Comparison of ENCODE assay signal across 18 cellular contexts in genomic region chr3:20194793-20195460, GRCh38. TPM values are rescaled to one million over a fixed set of nuclear protein-coding genes. Genes with fewer than 3 reads are reported as not detected.
DNase-seq lines count a peak whose midpoint lies in the region; ATAC-seq, FAIRE-seq and TF ChIP-seq lines count a peak whose summit lies in the region.
"Had no signal": no experiment of that assay in that cellular context is flagged by ENCODE, and none has a peak within 500 bp of the region (broad histone marks: within the 10 kb centered on the region; RNA-seq: fewer than 3 reads in every experiment).

No MANE protein-coding gene starts in this region.

- BruUV-seq in GM12878 (replicated peaks; lab: Mats Ljungman, UMichigan), result no TSS peak

- no peak overlapping the region for H3K27ac ChIP-seq in GM12878 (ENCODE audit: control insufficient read depth, insufficient read depth)
- H3K27ac ChIP-seq: Peyer's patch had no signal

- CTCF ChIA-PET in GM12878 (lab: Yijun Ruan, JAX), result no interaction called here

- H4K20me1 ChIP-seq in GM12878 (ENCODE audit: control insufficient read depth, insufficient read depth), result no peaks in the 10 kb centered on the region

- SMC1A ChIA-PET in GM12878 (lab: Charles Lee; ENCODE audit: uncharacterized antibody, unreplicated experiment), result no interaction called here

- RAD21 ChIA-PET in GM12878 (lab: Charles Lee; ENCODE audit: unreplicated experiment), result no interaction called here

- no peak overlapping the region for H3K4me3 ChIP-seq in GM12878
- H3K4me3 ChIP-seq: Peyer's patch had no signal

- H3K4me1 ChIP-seq in GM12878 (ENCODE audit: control insufficient read depth, insufficient read depth, low read length), result no peaks in the 10 kb centered on the region
- H3K4me1 ChIP-seq: Peyer's patch had no signal

- FAIRE-seq in GM12878 (lab: Jason Lieb, UNC), result peak; percentile 31

- in situ Hi-C loops in GM12878 (cut with MboI), result no loop called here

- no peak for TF ChIP-seq CTCF in GM12878 (IDR thresholded peaks at IDR 0.05 in 2 of 3, conservative IDR thresholded peaks at IDR 0.05 in 1 of 3; ENCODE audit: control insufficient read depth in 2 of 3, extremely low read depth in 1 of 3, insufficient read depth in 1 of 3, low read depth in 3 of 3, low read length in 3 of 3)

- no peak overlapping the region for H3K4me2 ChIP-seq in GM12878 (ENCODE audit: control insufficient read depth, insufficient read depth)

- DNase-seq in EH (ENCODE audit: low read depth) (peak; percentile 6), GM12878 (ENCODE audit: low read depth, low spot score) (no peak), NCI-H1694 treated with DMSO at 0.1 percent for 48 hours (lab: John Stamatoyannopoulos, UW) (no peak), HK-2 (ENCODE audit: unreplicated experiment) (no peak), Right ventricle myocardium inferior (ENCODE audit: missing footprints) (no peak)
- DNase-seq: DMS 273 treated with DMSO at 0.1 percent for 48 hours, H9, Kasumi-1, NCI-H1417 treated with DMSO at 0.1 percent for 48 hours, NCI-H2029, NCI-H524 treated with DMSO at 0.1 percent for 48 hours, Peyer's patch, SHP77, T-helper 1 cell had no signal

- H3K36me3 ChIP-seq in GM12878 (ENCODE audit: control insufficient read depth in 2 of 2, insufficient read depth in 2 of 2, low read length in 1 of 2), result no peaks in the 10 kb centered on the region
- H3K36me3 ChIP-seq: Peyer's patch had no signal

- intact Hi-C loops in GM12878 (cut with micrococcal nuclease; ENCODE audit: unreplicated experiment) (no loop called here), Right ventricle myocardium inferior (cut with DNase I) (no loop called here)

- H3K27me3 ChIP-seq in GM12878 (replicated peaks in 1 of 2; ENCODE audit: control insufficient read depth in 2 of 2, insufficient read depth in 2 of 2, low read length in 1 of 2), result no peaks in the 10 kb centered on the region
- H3K27me3 ChIP-seq: Peyer's patch had no signal

- POLR2A ChIA-PET in GM12878 (lab: Charles Lee), result no interaction called here

- TF ChIP-seq EP300 in GM12878 (IDR thresholded peaks at IDR 0.05; ENCODE audit: borderline replicate concordance in 1 of 2, control insufficient read depth in 1 of 2, low read depth in 2 of 2, low read length in 2 of 2), result no peak

- no peaks in the 10 kb centered on the region for H3K9me3 ChIP-seq in GM12878 (replicated peaks; ENCODE audit: control insufficient read depth, insufficient read depth, low read length)
- H3K9me3 ChIP-seq: Peyer's patch had no signal

- no peaks in the 10 kb centered on the region for H3K79me2 ChIP-seq in GM12878 (ENCODE audit: control insufficient read depth, insufficient read depth, low read length)

- 95% methylated on average over 6 of the region's 7 CpGs for WGBS in GM12878 (ENCODE audit: insufficient coverage, insufficient replicate concordance, low lambda C conversion rate, missing lambda C conversion rate)

- H3K9ac ChIP-seq in GM12878 (ENCODE audit: control insufficient read depth, insufficient read depth, low read length), result no peak overlapping the region

- ATAC-seq in GM18870 (IDR thresholded peaks at IDR 0.05; ENCODE audit: unreplicated experiment) (peak; percentile 60), HG03378 (IDR thresholded peaks at IDR 0.05; ENCODE audit: unreplicated experiment) (peak; percentile 50), GM12878 (peak; percentile 61), GM19397 (IDR thresholded peaks at IDR 0.05; ENCODE audit: unreplicated experiment) (no peak), Right ventricle myocardium inferior (no peak)
- ATAC-seq: SK-N-SH treated with all-trans-retinoic acid at 6 μM for 48 hours had no signal

- no peak overlapping the region for H2AFZ ChIP-seq in GM12878 (ENCODE audit: control insufficient read depth, low read depth, low read length)

- TF ChIP-seq RAD21 in GM12878 (IDR thresholded peaks at IDR 0.05; ENCODE audit: insufficient read depth, low read depth, low read length), result no peak

- no peak for TF ChIP-seq POLR2A in GM12878 (IDR thresholded peaks at IDR 0.05; ENCODE audit: low read depth, low read length)

TF ChIP-seq in GM12878, 131 proteins besides CTCF, POLR2A, EP300 and RAD21:
- no peak for TF ChIP-seq ZNF217 (IDR thresholded peaks at IDR 0.05)
- TF ChIP-seq STAT1 (conservative IDR thresholded peaks at IDR 0.05), result no peak
- no peak for TF ChIP-seq MLLT1 (IDR thresholded peaks at IDR 0.05)
- TF ChIP-seq FOXM1 (IDR thresholded peaks at IDR 0.05; ENCODE audit: low read depth, low read length), result no peak
- no peak for TF ChIP-seq POLR2AphosphoS5 (IDR thresholded peaks at IDR 0.05; ENCODE audit: low read length)
- TF ChIP-seq EZH2 (IDR thresholded peaks at IDR 0.05; ENCODE audit: borderline replicate concordance, control insufficient read depth, low read depth, low read length), result no peak
- no peak for TF ChIP-seq MTA3 (IDR thresholded peaks at IDR 0.05; ENCODE audit: borderline replicate concordance, low read length)
- TF ChIP-seq BCLAF1 (IDR thresholded peaks at IDR 0.05), result no peak
- no peak for TF ChIP-seq ZZZ3 (IDR thresholded peaks at IDR 0.05; ENCODE audit: control insufficient read depth, insufficient read length, low read depth)
- no peak for TF ChIP-seq RCOR1 (conservative IDR thresholded peaks at IDR 0.05; ENCODE audit: low read depth, low read length)
- no peak for TF ChIP-seq TCF3 (IDR thresholded peaks at IDR 0.05; ENCODE audit: borderline replicate concordance, insufficient read depth, low read depth, low read length)
- TF ChIP-seq GABPA (IDR thresholded peaks at IDR 0.05; ENCODE audit: low read depth), result no peak
- no peak for TF ChIP-seq BACH1 (IDR thresholded peaks at IDR 0.05; ENCODE audit: borderline replicate concordance)
- TF ChIP-seq E2F4 (IDR thresholded peaks at IDR 0.05; ENCODE audit: low read depth, low read length), result no peak
TF ChIP-seq in GM12878: peak in this region for 0.

RNA-seq across cellular contexts. Expression of gene SGO1, which starts 8.9 kb away (rescaled TPM):
- 14.5 and 15.6 TPM in 2 replicates for total RNA-seq in GM12878 (2013; cell fraction: nucleolus; rRNA removed)
- total RNA-seq in GM12878 (2014; rRNA removed) (13.4 and 16.3 TPM in 2 replicates), GM12878 (2014; rRNA removed; fragmentation: Illumina TruSeq; extraction: Trizol) (22.9 and 24.1 TPM in 2 replicates), GM12878 (2021) (16.5 and 21.2 TPM in 2 replicates), Right ventricle myocardium inferior (0.43 TPM)
- 6.0 TPM for polyA plus RNA-seq in GM12878 (2011; ENCODE audit: low read depth)
- polyA plus RNA-seq in GM12878 (2011; rRNA removed) (13.6 and 20.4 TPM in 2 replicates), GM12878 (2014; fragmentation: Illumina TruSeq; extraction: Trizol) (28.7 and 35.6 TPM in 2 replicates), GM12878 (2014; fragmentation: Nextera tagmentation; extraction: Ambion mirVana) (10 to 100 TPM; 12.3 to 14.0 TPM), GM12878 (2014; rRNA removed) (9.8 and 10.9 TPM in 2 replicates), GM12878 (2016; fragmentation: Nextera tagmentation; extraction: Ambion mirVana) (10 to 100 TPM; 44.2 to 46.2 TPM)
- 4.5 and 5.9 TPM in 2 replicates for polyA plus RNA-seq in GM12878 (2011; cell fraction: cytosol; rRNA removed)
- 5.4 and 7.3 TPM in 2 replicates for polyA plus RNA-seq in GM12878 (2011; cell fraction: nucleus; rRNA removed)
- polyA plus RNA-seq in GM12878 (2012), result 8.1 and 10.6 TPM in 2 replicates
- polyA minus RNA-seq in GM12878 (2011; rRNA and poly(A)+ RNA removed), result 5.7 and 8.3 TPM in 2 replicates
- 5.5 and 7.8 TPM in 2 replicates for polyA minus RNA-seq in GM12878 (2011; cell fraction: cytosol; rRNA and poly(A)+ RNA removed)
- 7.3 and 15.2 TPM in 2 replicates for polyA minus RNA-seq in GM12878 (2011; cell fraction: nucleus; rRNA and poly(A)+ RNA removed)

Comparison
In these comparisons a context has a peak if more than half of its experiments do, and no peak if none do; other contexts are left out.
1. ATAC-seq: peak in GM18870 (single experiment), HG03378 (single experiment) and GM12878 (single experiment); none in GM19397 (single experiment) and Right ventricle myocardium inferior (single experiment).
2. RNA of gene SGO1, which starts 8.9 kb away (total RNA-seq): 13.4 to 24.1 TPM in GM12878; 0.43 TPM in Right ventricle myocardium inferior (single experiment); every median in the first group is over 10 times any median in the second.